ENCODE assay signal across 8 cellular contexts in the genomic region with DNA sequence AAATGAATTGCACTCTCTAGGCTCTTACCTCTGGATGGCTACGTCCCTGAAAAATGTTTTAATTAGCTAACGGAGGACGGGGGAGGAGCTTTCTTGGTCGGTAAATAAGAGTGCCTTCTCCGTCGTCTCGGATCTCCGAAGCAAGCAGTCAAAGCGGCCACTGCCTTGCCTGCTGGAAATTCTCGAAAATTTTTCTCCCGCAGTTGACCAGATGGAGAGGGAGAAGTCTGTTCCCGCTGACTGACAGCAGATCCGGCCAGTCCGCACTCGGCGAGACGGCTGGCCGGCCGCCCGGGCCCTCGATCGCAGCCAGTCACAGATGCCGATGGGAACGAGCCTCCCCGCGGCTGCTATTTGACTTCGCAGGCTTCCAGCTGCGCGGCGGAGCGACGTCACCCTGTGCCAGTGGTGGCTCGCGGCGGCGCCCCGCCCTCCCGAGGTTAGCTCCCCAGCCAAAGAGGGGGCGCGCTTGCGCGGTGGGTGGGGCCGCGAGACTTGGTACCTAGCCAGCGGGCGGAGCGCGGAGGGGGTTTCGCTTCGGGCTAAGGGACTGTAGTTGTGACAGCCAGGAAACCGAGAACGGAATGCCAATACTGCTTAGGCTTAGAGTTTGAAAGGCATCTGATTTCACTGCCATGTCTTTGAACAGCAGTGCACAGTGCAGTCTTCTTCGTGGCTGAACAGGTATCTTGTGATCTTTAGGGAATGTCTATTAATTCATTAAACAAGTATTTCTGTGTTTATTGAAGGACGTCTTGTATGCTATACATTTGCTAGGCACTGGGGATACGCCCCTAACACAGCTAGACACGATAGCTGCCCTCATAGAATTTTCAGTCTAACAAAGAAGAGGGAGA. TPM values are rescaled to one million over a fixed set of nuclear protein-coding genes. Genes with fewer than 3 reads are reported as not detected.
DNase-seq lines count a peak whose midpoint lies in the region; ATAC-seq and TF ChIP-seq lines count a peak whose summit lies in the region.

TSS of gene PPM1K (minus strand) at position 184 of the 857 bp plus-strand sequence. CDS start 5,978 bp downstream, outside the sequence.

- H3K27me3 ChIP-seq in prostate gland (replicated peaks; ENCODE audit: insufficient read depth): no peaks in the 10 kb centered on the region

- peak; percentile 85 for TF ChIP-seq POLR2A in prostate gland (IDR thresholded peaks at IDR 0.05)

- peak in 2 of 4 experiments; percentile 42 to 44 for TF ChIP-seq CTCF in prostate gland (IDR thresholded peaks at IDR 0.05)

- H3K36me3 ChIP-seq in prostate gland (no peaks in the 10 kb centered on the region), urinary bladder (ENCODE audit: insufficient read depth) (no peaks in the 10 kb centered on the region)

- no peaks in the 10 kb centered on the region for H3K9me3 ChIP-seq in prostate gland

- peak within 1 kb of the TSS; percentile 80 to 92 for H3K4me3 ChIP-seq in prostate gland
- peak within 1 kb of the TSS; percentile 86 for H3K4me3 ChIP-seq in urinary bladder (ENCODE audit: low read depth, low read length)

- intact Hi-C loops in left ventricle myocardium superior (cut with micrococcal nuclease): loop anchor here (10.0 kb wide), 1 partner anchor 80 kb away; no protein-coding TSS in a partner anchor
- intact Hi-C loops in prostate gland (cut with DNase I): loop anchor here (5.0 to 10.0 kb wide), 3 partner anchors 93 to 760 kb away; partner anchors contain the start of genes HERC6 and SPARCL1

- ATAC-seq in GM18498 (IDR thresholded peaks at IDR 0.05; ENCODE audit: unreplicated experiment) (peak; percentile 87), HG02938 (IDR thresholded peaks at IDR 0.05; ENCODE audit: unreplicated experiment) (peak; percentile 71), left ventricle myocardium superior (peak; percentile 94)

- H3K4me1 ChIP-seq in prostate gland (replicated peaks) (no peaks in the 10 kb centered on the region), urinary bladder (ENCODE audit: insufficient read depth) (no peaks in the 10 kb centered on the region)

- H3K27ac ChIP-seq in angular gyrus (ENCODE audit: low read depth, low read length) (peak within 1 kb of the TSS; percentile 99), prostate gland (peak within 1 kb of the TSS; percentile 99), urinary bladder (ENCODE audit: low read depth) (peak within 1 kb of the TSS; percentile 96)

- 1% methylated on average over 55 of the region's 56 CpGs for WGBS in prostate gland
- WGBS in urinary bladder: under 1% methylated on average over 56 of the region's 56 CpGs

- DNase-seq in NCI-H187 (lab: John Stamatoyannopoulos, UW): peak; percentile 93 to 95
- DNase-seq in T-helper 2 cell: peak; percentile 98 to 99 (median 99)
- peak; percentile 100 for DNase-seq in left ventricle myocardium superior
- peak; percentile 100 for DNase-seq in prostate gland (ENCODE audit: low spot score)

RNA-seq across cellular contexts. Expression of gene PPM1K, which starts in this region (rescaled TPM):
- total RNA-seq in left ventricle myocardium superior: 116 TPM
- total RNA-seq in prostate gland: 10 to 100 TPM; 63.7 to 65.1 TPM
- total RNA-seq in urinary bladder: 56.4 TPM
- polyA plus RNA-seq in urinary bladder: 7.1 TPM

Comparison
In these comparisons a context has a peak if more than half of its experiments do, and no peak if none do; other contexts are left out.
1. Peak in every context shown above with its lines: DNase-seq, ATAC-seq, H3K4me3 ChIP-seq and H3K27ac ChIP-seq.